In genomic region chr11:88535266-88535665, GRCh38 we compare ENCODE assay signal across 15 cellular contexts.
A peak's percentile ranks its signal among the peaks of the same experiment; 100 is the strongest.
DNase-seq lines count a peak whose midpoint lies in the region; FAIRE-seq and TF ChIP-seq lines count a peak whose summit lies in the region.
"Had no signal": no experiment of that assay in that cellular context is flagged by ENCODE, and none has a peak within 500 bp of the region (broad histone marks: within the 10 kb centered on the region; RNA-seq: fewer than 3 reads in every experiment).

No MANE protein-coding gene starts in this region.

- no peak overlapping the region for H3K4me3 ChIP-seq in PC-9
- H3K4me3 ChIP-seq: Peyer's patch, thyroid gland had no signal

- peaks cover 42% of the 10 kb centered on the region for H3K4me1 ChIP-seq in PC-9 (replicated peaks; ENCODE audit: insufficient read depth)
- H3K4me1 ChIP-seq: Peyer's patch, thyroid gland had no signal

- CTCF ChIA-PET in PC-9 (lab: Charles Lee) = interaction anchor here (0.9 kb wide), 1 partner anchor 9 kb away, joined by 4 read pairs; no protein-coding TSS in a partner anchor

- no peaks in the 10 kb centered on the region for H3K27me3 ChIP-seq in PC-9 (ENCODE audit: insufficient read depth, low read depth)
- H3K27me3 ChIP-seq: Peyer's patch, thyroid gland had no signal

- no peaks in the 10 kb centered on the region for H4K20me1 ChIP-seq in PC-9 (ENCODE audit: insufficient read depth)

- TF ChIP-seq POLR2A in GM12892 (IDR thresholded peaks at IDR 0.05; ENCODE audit: low read depth, low read length) = no peak

- peaks cover 4% of the 10 kb centered on the region for H3K9me3 Mint-ChIP-seq in osteocyte (ENCODE audit: unreplicated experiment)
- H3K9me3 Mint-ChIP-seq: H9 had no signal

- peak; percentile 57 for FAIRE-seq in GM12892 (lab: Jason Lieb, UNC)
- FAIRE-seq: frontal cortex had no signal

- intact Hi-C loops in PC-9 (cut with micrococcal nuclease; ENCODE audit: unreplicated experiment) = loop anchor here (5.0 kb wide), 1 partner anchor 113 kb away; no protein-coding TSS in a partner anchor

- peak overlapping the region; percentile 83 for H3K27ac ChIP-seq in PC-9
- peak overlapping the region; percentile 94 for H3K27ac ChIP-seq in epithelial cell of prostate
- H3K27ac ChIP-seq: Peyer's patch, thyroid gland had no signal

- peaks cover 3% of the 10 kb centered on the region for H3K36me3 Mint-ChIP-seq in osteocyte (ENCODE audit: unreplicated experiment)
- H3K36me3 Mint-ChIP-seq: activated CD4-positive, alpha-beta memory T cell treated with anti-CD3 and anti-CD28 coated beads for 36 hours had no signal

- peak overlapping the region; percentile 4; the same call in 1 of the 2 replicates for H2AFZ ChIP-seq in PC-9

- no peaks in the 10 kb centered on the region; the same call in 1 of the 2 replicates for H3K9me2 ChIP-seq in PC-9 (ENCODE audit: insufficient read depth)

- TF ChIP-seq CTCF in PC-9 (conservative IDR thresholded peaks at IDR 0.05) = no peak
- TF ChIP-seq CTCF in osteocyte (IDR thresholded peaks at IDR 0.05) = no peak
- no peak for TF ChIP-seq CTCF in GM13977 (IDR thresholded peaks at IDR 0.05; ENCODE audit: extremely low read depth, insufficient read depth, missing control alignments)

- H3K79me2 ChIP-seq in PC-9 (ENCODE audit: low read depth) = no peaks in the 10 kb centered on the region

- no peak overlapping the region for H3K4me3 Mint-ChIP-seq in osteocyte (ENCODE audit: unreplicated experiment)
- H3K4me3 Mint-ChIP-seq: activated CD4-positive, alpha-beta memory T cell treated with anti-CD3 and anti-CD28 coated beads for 36 hours; H9 had no signal

- no peak for DNase-seq in GM12892 (ENCODE audit: insufficient read length)
- no peak for DNase-seq in PC-9
- no peak for DNase-seq in epithelial cell of prostate (ENCODE audit: low read depth, low spot score)
- no peak for DNase-seq in osteocyte (ENCODE audit: extremely low spot score, unreplicated experiment)
- no peak for DNase-seq in iPS-NIHi7 (ENCODE audit: extremely low spot score)
- DNase-seq in GM13977 (ENCODE audit: low spot score) = no peak
- DNase-seq in SHP77 (lab: John Stamatoyannopoulos, UW) = no peak
- DNase-seq: activated CD4-positive, alpha-beta memory T cell treated with anti-CD3 and anti-CD28 coated beads for 36 hours; C1 segment of cervical spinal cord; DMS 273 treated with DMSO at 0.1 percent for 48 hours; H9; Peyer's patch; posterior cingulate gyrus; thyroid gland had no signal

- H3F3A ChIP-seq in PC-9 (ENCODE audit: insufficient read depth, low read depth) = peaks cover 26% of the 10 kb centered on the region; the same call in 1 of the 2 replicates

- POLR2A ChIA-PET in PC-9 (lab: Charles Lee; ENCODE audit: unreplicated experiment) = interaction anchor here (0.6 to 1.5 kb wide), 2 partner anchors 190 to 198 kb away, joined by 5 read pairs; partner anchors contain the start of gene CTSC

- H3K27me3 Mint-ChIP-seq in osteocyte (ENCODE audit: unreplicated experiment) = peaks cover 4% of the 10 kb centered on the region

- H3K4me2 ChIP-seq in PC-9 = peak overlapping the region; percentile 42

- no TSS peak for BruUV-seq in PC-9 (replicated peaks; lab: Mats Ljungman, UMichigan)

- peaks cover 29% of the 10 kb centered on the region for H3K4me1 Mint-ChIP-seq in osteocyte (ENCODE audit: unreplicated experiment)
- H3K4me1 Mint-ChIP-seq: H9 had no signal

- peak overlapping the region; percentile 62 for H3K27ac Mint-ChIP-seq in osteocyte (ENCODE audit: unreplicated experiment)
- H3K27ac Mint-ChIP-seq: activated CD4-positive, alpha-beta memory T cell treated with anti-CD3 and anti-CD28 coated beads for 36 hours; H9 had no signal

- in situ Hi-C loops in GM13977 (cut with MboI; ENCODE audit: low pct_unique_long_range_greater_than_20kb, low sequenced_read_pairs, unreplicated experiment) = loop anchor here (25.0 kb wide), 2 partner anchors 423 to 523 kb away; no protein-coding TSS in a partner anchor

- H3K9me3 ChIP-seq in PC-9 (ENCODE audit: insufficient read depth, low read depth) = peaks cover 29% of the 10 kb centered on the region
- H3K9me3 ChIP-seq: Peyer's patch, thyroid gland had no signal

- H3K36me3 ChIP-seq in PC-9 (ENCODE audit: low read depth) = no peaks in the 10 kb centered on the region; the same call in 1 of the 2 replicates
- H3K36me3 ChIP-seq: Peyer's patch, thyroid gland had no signal
